ENCODE assay signal across 8 cellular contexts in genomic region chr2:86562891-86563649, GRCh38. TPM values are rescaled to one million over a fixed set of nuclear protein-coding genes. Genes with fewer than 3 reads are reported as not detected.
DNase-seq lines count a peak whose midpoint lies in the region; ATAC-seq and TF ChIP-seq lines count a peak whose summit lies in the region.

TSS of gene CHMP3 (minus strand) at chr2:86563443. CDS start at chr2:86563348, 95 bp downstream.

- peak within 1 kb of the TSS; percentile 94 to 97 for H3K27ac ChIP-seq in coronary artery

- peak; percentile 78 for DNase-seq in BJ (ENCODE audit: low read depth)
- DNase-seq in NCI-H526 treated with DMSO at 0.1 percent for 48 hours (lab: John Stamatoyannopoulos, UW) = peak; percentile 94
- DNase-seq in activated CD4-positive, alpha-beta T cell treated with anti-CD3 and anti-CD28 coated beads, Interleukin-2, amount 10 ng/mL, durations not matched to agents 24 days and 14 days = peak; percentile 99
- DNase-seq in coronary artery (ENCODE audit: low spot score) = peak; percentile 98
- DNase-seq in left colon = peak; percentile 96 to 97
- peak; percentile 98 for DNase-seq in stimulated activated CD4-positive, alpha-beta T cell treated with anti-CD3 and anti-CD28 coated beads, Interleukin-1b, Interleukin-23, amount 100 ng/mL, for 48 hours

- intact Hi-C loops in activated CD4-positive, alpha-beta T cell treated with anti-CD3 and anti-CD28 coated beads, Interleukin-2, amount 10 ng/mL, durations not matched to agents 24 days and 14 days (cut with micrococcal nuclease) = loop anchor here (1.0 kb wide), 3 partner anchors 21 to 121 kb away; partner anchors contain the start of gene RNF103
- intact Hi-C loops in left colon (cut with DNase I, micrococcal nuclease) = no loop called here

- CTCF ChIA-PET in BJ (lab: Yijun Ruan, JAX) = interaction anchor here (2.0 kb wide), 1 partner anchor 10 kb away, joined by 9 read pairs; no protein-coding TSS in a partner anchor

- POLR2A ChIA-PET in BJ (lab: Charles Lee) = no interaction called here

- peak within 1 kb of the TSS; percentile 80 for H3K4me3 ChIP-seq in BJ (ENCODE audit: low read depth, low read length)
- peak within 1 kb of the TSS; percentile 84 for H3K4me3 ChIP-seq in coronary artery

- H3K27ac Mint-ChIP-seq in activated CD4-positive, alpha-beta T cell treated with anti-CD3 and anti-CD28 coated beads, Interleukin-2, amount 10 ng/mL, durations not matched to agents 24 days and 14 days = peak within 1 kb of the TSS; percentile 99

- no peaks in the 10 kb centered on the region for H3K36me3 ChIP-seq in BJ (ENCODE audit: control insufficient read depth, insufficient read depth, low read length)

- TF ChIP-seq CTCF in BJ (IDR thresholded peaks at IDR 0.05; ENCODE audit: insufficient read depth, low read depth, low read length) = no peak
- TF ChIP-seq CTCF in coronary artery (IDR thresholded peaks at IDR 0.05) = no peak

- H3K27me3 Mint-ChIP-seq in activated CD4-positive, alpha-beta T cell treated with anti-CD3 and anti-CD28 coated beads, Interleukin-2, amount 10 ng/mL, durations not matched to agents 24 days and 14 days = peaks cover 2% of the 10 kb centered on the region

- H3K4me3 Mint-ChIP-seq in activated CD4-positive, alpha-beta T cell treated with anti-CD3 and anti-CD28 coated beads, Interleukin-2, amount 10 ng/mL, durations not matched to agents 24 days and 14 days = peak within 1 kb of the TSS; percentile 95

- H3K4me1 Mint-ChIP-seq in activated CD4-positive, alpha-beta T cell treated with anti-CD3 and anti-CD28 coated beads, Interleukin-2, amount 10 ng/mL, durations not matched to agents 24 days and 14 days = peaks cover 24% of the 10 kb centered on the region

- peaks cover 35% of the 10 kb centered on the region for H3K36me3 Mint-ChIP-seq in activated CD4-positive, alpha-beta T cell treated with anti-CD3 and anti-CD28 coated beads, Interleukin-2, amount 10 ng/mL, durations not matched to agents 24 days and 14 days (ENCODE audit: low read depth)

- peaks cover 14% of the 10 kb centered on the region for H3K9me3 Mint-ChIP-seq in activated CD4-positive, alpha-beta T cell treated with anti-CD3 and anti-CD28 coated beads, Interleukin-2, amount 10 ng/mL, durations not matched to agents 24 days and 14 days

- no peaks in the 10 kb centered on the region for H3K27me3 ChIP-seq in BJ (ENCODE audit: control insufficient read depth, insufficient read depth, low read length)

- ATAC-seq in GM19324 (IDR thresholded peaks at IDR 0.05; ENCODE audit: low FRiP score, unreplicated experiment) (peak; percentile 97), HG03469 (IDR thresholded peaks at IDR 0.05; ENCODE audit: unreplicated experiment) (peak; percentile 83), left colon (peak; percentile 96)

RNA-seq across cellular contexts. Expression of gene CHMP3, which starts in this region (rescaled TPM):
- 107 and 145 TPM in 2 replicates for polyA plus RNA-seq in BJ (2011; rRNA removed)
- polyA minus RNA-seq in BJ (2011; rRNA and poly(A)+ RNA removed) = 27.1 and 29.4 TPM in 2 replicates
- total RNA-seq in activated CD4-positive, alpha-beta T cell treated with anti-CD3 and anti-CD28 coated beads, Interleukin-2, amount 10 ng/mL, durations not matched to agents 24 days and 14 days = 28.3 and 29.0 TPM in 2 replicates
- total RNA-seq in left colon = 100 to 1,000 TPM; 173 to 190 TPM

Comparison
In these comparisons a context has a peak if more than half of its experiments do, and no peak if none do; other contexts are left out.
1. Peak in every context shown above with its lines: DNase-seq, ATAC-seq, H3K4me3 ChIP-seq and H3K27ac ChIP-seq.